17 cellular contexts compared by ENCODE assay signal in genomic region chr11:111077938-111078337, GRCh38.
A peak's percentile ranks its signal among the peaks of the same experiment; 100 is the strongest.
DNase-seq lines count a peak whose midpoint lies in the region; ATAC-seq and TF ChIP-seq lines count a peak whose summit lies in the region.
"Had no signal": no experiment of that assay in that cellular context is flagged by ENCODE, and none has a peak within 500 bp of the region (broad histone marks: within the 10 kb centered on the region; RNA-seq: fewer than 3 reads in every experiment).

No MANE protein-coding gene starts in this region.

- DNase-seq in NCI-H345 (lab: John Stamatoyannopoulos, UW) = peak; percentile 31
- no peak for DNase-seq in NCI-H345 treated with DMSO at 0.1 percent for 48 hours (lab: John Stamatoyannopoulos, UW; ENCODE audit: unreplicated experiment)
- peak; percentile 76 for DNase-seq in NCI-H69 (lab: John Stamatoyannopoulos, UW)
- DNase-seq in cerebellar cortex (ENCODE audit: low spot score) = peak; percentile 5
- no peak for DNase-seq in neural crest cell (ENCODE audit: low read depth, low spot score)
- no peak for DNase-seq in trophoblast cell
- DNase-seq in H7 = no peak
- DNase-seq: DMS 273 treated with DMSO at 0.1 percent for 48 hours, NCI-H1436 treated with DMSO at 0.1 percent for 48 hours, NCI-H2081 treated with DMSO at 0.1 percent for 48 hours, NCI-H446 treated with DMSO at 0.1 percent for 48 hours, NCI-H748 treated with DMSO at 0.1 percent for 48 hours, PC-9 had no signal

- no peak overlapping the region for H3K4me3 Mint-ChIP-seq in neural crest cell

- H2AK5ac ChIP-seq in trophoblast cell (ENCODE audit: low read length) = no peak overlapping the region

- H3K36me3 ChIP-seq in trophoblast cell (ENCODE audit: control insufficient read depth in 1 of 2, insufficient read depth in 2 of 2, low read length in 2 of 2) (no peaks in the 10 kb centered on the region), H7 (replicated peaks; ENCODE audit: control insufficient read depth, insufficient read depth, low read length) (no peaks in the 10 kb centered on the region)
- H3K36me3 ChIP-seq: BLaER1 treated with 17β-estradiol and CSF1 and Interleukin-3, amounts not matched to agents 10 nM and 100 nM; SJSA1 had no signal

- WGBS in trophoblast cell (ENCODE audit: extremely low coverage, insufficient coverage, insufficient read length) = no CpG with 5 or more reads among the region's 1 CpG

- H3K9me3 ChIP-seq in trophoblast cell (ENCODE audit: insufficient read depth, low read depth, low read length) = no peaks in the 10 kb centered on the region
- H3K9me3 ChIP-seq: BLaER1 treated with 17β-estradiol and CSF1 and Interleukin-3, amounts not matched to agents 10 nM and 100 nM; SJSA1 had no signal

- no peak overlapping the region for H3K4me2 ChIP-seq in trophoblast cell (ENCODE audit: low read length)
- H3K4me2 ChIP-seq: BLaER1 treated with 17β-estradiol and CSF1 and Interleukin-3, amounts not matched to agents 10 nM and 100 nM; PC-9 had no signal

- no peaks in the 10 kb centered on the region for H3K36me3 Mint-ChIP-seq in neural crest cell (ENCODE audit: low read depth)

- H4K8ac ChIP-seq in trophoblast cell (ENCODE audit: low read depth, low read length) = no peak overlapping the region

- no peak overlapping the region for H2BK5ac ChIP-seq in trophoblast cell (ENCODE audit: low read depth, low read length, poor library complexity)

- no peak overlapping the region for H4K91ac ChIP-seq in trophoblast cell (ENCODE audit: low read depth, low read length)

- no peak overlapping the region for H3K9ac ChIP-seq in trophoblast cell (ENCODE audit: low read length)
- H3K9ac ChIP-seq: BLaER1 treated with 17β-estradiol and CSF1 and Interleukin-3, amounts not matched to agents 10 nM and 100 nM had no signal

- H3K4ac ChIP-seq in trophoblast cell (ENCODE audit: low read depth, low read length) = no peak overlapping the region

- H3K14ac ChIP-seq in trophoblast cell (ENCODE audit: low read length) = no peak overlapping the region

- no peak overlapping the region for H3K23ac ChIP-seq in trophoblast cell (ENCODE audit: low read length)

- TF ChIP-seq CTCF in neural crest cell (conservative IDR thresholded peaks at IDR 0.05) = no peak

- H3K4me3 ChIP-seq in trophoblast cell (ENCODE audit: low read depth, low read length) (no peak overlapping the region), H7 (ENCODE audit: insufficient read depth, low read depth, low read length) (no peak overlapping the region)
- H3K4me3 ChIP-seq: BLaER1 treated with 17β-estradiol and CSF1 and Interleukin-3, amounts not matched to agents 10 nM and 100 nM; PC-9; SJSA1 had no signal

- no peaks in the 10 kb centered on the region for H3K79me1 ChIP-seq in trophoblast cell (ENCODE audit: low read length)

- H3K27me3 Mint-ChIP-seq in neural crest cell (ENCODE audit: low read depth) = no peaks in the 10 kb centered on the region

- ATAC-seq in GM18873 (IDR thresholded peaks at IDR 0.05; ENCODE audit: low FRiP score, unreplicated experiment) = no peak
- ATAC-seq: HCT116 had no signal

- H2BK12ac ChIP-seq in trophoblast cell (ENCODE audit: low read length) = no peak overlapping the region

- peak overlapping the region; percentile 9 for H3K27ac Mint-ChIP-seq in neural crest cell (ENCODE audit: unreplicated experiment)

- H2AFZ ChIP-seq in trophoblast cell (ENCODE audit: insufficient read depth, low read length, poor library complexity) = no peak overlapping the region
- H2AFZ ChIP-seq: PC-9 had no signal

- peaks cover 2% of the 10 kb centered on the region for H3K9me3 Mint-ChIP-seq in neural crest cell

- no peaks in the 10 kb centered on the region for H3K79me2 ChIP-seq in trophoblast cell (ENCODE audit: control insufficient read depth, insufficient read depth, low read length, poor library complexity)

- H3K4me1 ChIP-seq in trophoblast cell (ENCODE audit: control insufficient read depth in 1 of 2, insufficient read depth in 2 of 2, low read length in 2 of 2) = no peaks in the 10 kb centered on the region
- H3K4me1 ChIP-seq: BLaER1 treated with 17β-estradiol and CSF1 and Interleukin-3, amounts not matched to agents 10 nM and 100 nM; SJSA1 had no signal

- no peak overlapping the region for H4K12ac ChIP-seq in trophoblast cell (ENCODE audit: low read depth, low read length)

- peaks cover 25% of the 10 kb centered on the region for H3K4me1 Mint-ChIP-seq in neural crest cell

- H3K27me3 ChIP-seq in trophoblast cell (ENCODE audit: insufficient read depth, low read length) = no peaks in the 10 kb centered on the region
- no peaks in the 10 kb centered on the region for H3K27me3 ChIP-seq in H7 (ENCODE audit: control insufficient read depth, insufficient read depth, low read length)
- H3K27me3 ChIP-seq: BLaER1 treated with 17β-estradiol and CSF1 and Interleukin-3, amounts not matched to agents 10 nM and 100 nM; SJSA1 had no signal

- H2BK120ac ChIP-seq in trophoblast cell (ENCODE audit: insufficient read depth, low read length, poor library complexity) = no peak overlapping the region

- H3K18ac ChIP-seq in trophoblast cell (ENCODE audit: low read length) = no peak overlapping the region

- H3K27ac ChIP-seq in trophoblast cell (ENCODE audit: low read depth, low read length) = no peak overlapping the region
- H3K27ac ChIP-seq: BLaER1 treated with 17β-estradiol and CSF1 and Interleukin-3, amounts not matched to agents 10 nM and 100 nM; PC-9; SJSA1 had no signal

Comparison
In these comparisons a context has a peak if more than half of its experiments do, and no peak if none do; other contexts are left out.
1. DNase-seq: peak in NCI-H345 (single experiment), NCI-H69 (single experiment) and cerebellar cortex (single experiment); none in NCI-H345 treated with DMSO at 0.1 percent for 48 hours (single experiment), neural crest cell (single experiment), trophoblast cell (0 of 2) and H7 (single experiment).